Comparison of ENCODE assay signal across 29 cellular contexts in genomic region chr6:109644131-109644530, GRCh38.
"Had no signal": no experiment of that assay in that cellular context is flagged by ENCODE, and none has a peak within 500 bp of the region (broad histone marks: within the 10 kb centered on the region; RNA-seq: fewer than 3 reads in every experiment).

No MANE protein-coding gene starts in this region.

- H3K27ac ChIP-seq: gastroesophageal sphincter, lower lobe of right lung, neural progenitor cell, suprapubic skin, tibial artery, upper lobe of right lung had no signal

- H3K9me3 ChIP-seq: gastroesophageal sphincter, lower lobe of right lung, suprapubic skin, tibial artery, upper lobe of right lung had no signal

- H3K36me3 ChIP-seq: lower lobe of right lung, neural progenitor cell, suprapubic skin, upper lobe of right lung had no signal

- H3K4me3 ChIP-seq: gastroesophageal sphincter, lower lobe of right lung, neural progenitor cell, suprapubic skin, tibial artery, upper lobe of right lung had no signal

- H3K36me3 Mint-ChIP-seq: neural progenitor cell had no signal

- H3K9me3 Mint-ChIP-seq: activated T-cell treated with anti-CD3 and anti-CD28 coated beads, Interleukin-2, amount 50 U/mL, for 24 hours; central memory CD8-positive, alpha-beta T cell had no signal

- H3K27me3 Mint-ChIP-seq: activated CD4-positive, alpha-beta memory T cell treated with anti-CD3 and anti-CD28 coated beads, Interleukin-2, amount 10 ng/mL, durations not matched to agents 7 days and 5 days; activated CD4-positive, alpha-beta T cell treated with anti-CD3 and anti-CD28 coated beads, Interleukin-2, amount 10 ng/mL, durations not matched to agents 7 days and 5 days; activated T-cell treated with anti-CD3 and anti-CD28 coated beads, Interleukin-2, amount 50 U/mL, for 24 hours; central memory CD8-positive, alpha-beta T cell had no signal

- DNase-seq: activated CD4-positive, alpha-beta memory T cell treated with anti-CD3 and anti-CD28 coated beads, Interleukin-2, amount 10 ng/mL, durations not matched to agents 7 days and 5 days; activated CD4-positive, alpha-beta T cell treated with anti-CD3 and anti-CD28 coated beads, Interleukin-2, amount 10 ng/mL, durations not matched to agents 7 days and 5 days; activated CD4-positive, CD25-positive, alpha-beta regulatory T cell treated with anti-CD3 and anti-CD28 coated beads, Interleukin-2, amount 50 U/mL, for 72 hours; activated CD8-positive, alpha-beta memory T cell treated with anti-CD3 and anti-CD28 coated beads, Interleukin-2, amount 50 U/mL, for 48 hours; activated gamma-delta T cell; activated naive CD4-positive, alpha-beta T cell treated with anti-CD3 and anti-CD28 coated beads, Interleukin-2, amount 50 U/mL, for 16 hours; activated T-cell treated with anti-CD3 and anti-CD28 coated beads, Interleukin-2, amount 50 U/mL, for 24 hours; amniotic stem cell; dermis blood vessel endothelial cell; effector CD4-positive, alpha-beta T cell; head of caudate nucleus; hypothalamus; immature natural killer cell; kidney; lower lobe of right lung; mesendoderm; natural killer cell; right cardiac atrium; stimulated activated CD4-positive, alpha-beta T cell treated with anti-CD3 and anti-CD28 coated beads, Interleukin-15, amount 100 ng/mL, for 24 hours; stimulated activated CD4-positive, alpha-beta T cell treated with anti-CD3 and anti-CD28 coated beads, Interleukin-2, amount 100 ng/mL, for 24 hours; stimulated activated naive CD4-positive, alpha-beta T cell; T-helper 2 cell; tibial artery; upper lobe of right lung had no signal

- ATAC-seq: gastroesophageal sphincter, left lobe of liver, lower lobe of right lung, natural killer cell, right cardiac atrium, upper lobe of right lung had no signal

- H3K4me3 Mint-ChIP-seq: activated CD4-positive, alpha-beta memory T cell treated with anti-CD3 and anti-CD28 coated beads, Interleukin-2, amount 10 ng/mL, durations not matched to agents 7 days and 5 days; activated CD4-positive, alpha-beta T cell treated with anti-CD3 and anti-CD28 coated beads, Interleukin-2, amount 10 ng/mL, durations not matched to agents 7 days and 5 days; activated T-cell treated with anti-CD3 and anti-CD28 coated beads, Interleukin-2, amount 50 U/mL, for 24 hours; central memory CD8-positive, alpha-beta T cell; immature natural killer cell; natural killer cell; neural progenitor cell had no signal

- H3K27ac Mint-ChIP-seq: activated CD4-positive, alpha-beta memory T cell treated with anti-CD3 and anti-CD28 coated beads, Interleukin-2, amount 10 ng/mL, durations not matched to agents 7 days and 5 days; activated CD4-positive, alpha-beta T cell treated with anti-CD3 and anti-CD28 coated beads, Interleukin-2, amount 10 ng/mL, durations not matched to agents 7 days and 5 days; activated T-cell treated with anti-CD3 and anti-CD28 coated beads, Interleukin-2, amount 50 U/mL, for 24 hours; immature natural killer cell; natural killer cell; neural progenitor cell had no signal

- H3K4me1 ChIP-seq: gastroesophageal sphincter, lower lobe of right lung, neural progenitor cell, suprapubic skin, tibial artery, upper lobe of right lung had no signal

- H3K27me3 ChIP-seq: gastroesophageal sphincter, neural progenitor cell, suprapubic skin, tibial artery, upper lobe of right lung had no signal

- H3K4me1 Mint-ChIP-seq: activated CD4-positive, alpha-beta T cell treated with anti-CD3 and anti-CD28 coated beads, Interleukin-2, amount 10 ng/mL, durations not matched to agents 7 days and 5 days; central memory CD8-positive, alpha-beta T cell; immature natural killer cell; natural killer cell; neural progenitor cell had no signal
